8 cellular contexts compared by ENCODE assay signal in genomic region chr17:8185580-8186445, GRCh38. TPM values are rescaled to one million over a fixed set of nuclear protein-coding genes. Genes with fewer than 3 reads are reported as not detected.
DNase-seq lines count a peak whose midpoint lies in the region; ATAC-seq and TF ChIP-seq lines count a peak whose summit lies in the region.

No MANE protein-coding gene starts in this region.

- peaks cover 11% of the 10 kb centered on the region for H3K4me1 Mint-ChIP-seq in activated CD4-positive, alpha-beta T cell treated with anti-CD3 and anti-CD28 coated beads for 36 hours

- peak overlapping the region; percentile 88 for H3K4me3 ChIP-seq in coronary artery

- CTCF ChIA-PET in activated CD4-positive, alpha-beta T cell treated with anti-CD3 and anti-CD28 coated beads for 36 hours (lab: Charles Lee): interaction anchor here (0.6 to 6.0 kb wide), 8 partner anchors 10 to 110 kb away, joined by 3 to 59 read pairs (median 5); partner anchors contain the start of genes ALOXE3 and SLC25A35

- peak overlapping the region; percentile 96 to 97 for H3K27ac ChIP-seq in coronary artery

- no peak overlapping the region for H3K4me3 Mint-ChIP-seq in activated CD4-positive, alpha-beta T cell treated with anti-CD3 and anti-CD28 coated beads for 36 hours

- intact Hi-C loops in activated CD4-positive, alpha-beta T cell treated with anti-CD3 and anti-CD28 coated beads for 36 hours (cut with DNase I, micrococcal nuclease): loop anchor here (1.0 to 2.0 kb wide), 8 partner anchors 10 to 197 kb away; partner anchors contain the start of genes RANGRF (in 1 of the 2), RPL26 (in 1 of the 2) and TMEM107 (in 1 of the 2)

- POLR2A ChIA-PET in activated CD4-positive, alpha-beta T cell treated with anti-CD3 and anti-CD28 coated beads for 36 hours (lab: Charles Lee): interaction anchor here (0.8 to 1.5 kb wide), 3 partner anchors 12 to 66 kb away, joined by 4 to 14 read pairs (median 6); no protein-coding TSS in a partner anchor

- no peaks in the 10 kb centered on the region for H3K27me3 Mint-ChIP-seq in activated CD4-positive, alpha-beta T cell treated with anti-CD3 and anti-CD28 coated beads for 36 hours

- H3K9me3 Mint-ChIP-seq in activated CD4-positive, alpha-beta T cell treated with anti-CD3 and anti-CD28 coated beads for 36 hours (ENCODE audit: low read depth): no peaks in the 10 kb centered on the region

- H3K36me3 Mint-ChIP-seq in activated CD4-positive, alpha-beta T cell treated with anti-CD3 and anti-CD28 coated beads for 36 hours (ENCODE audit: low read depth): no peaks in the 10 kb centered on the region

- ATAC-seq in GM21619 (IDR thresholded peaks at IDR 0.05; ENCODE audit: unreplicated experiment) (peak; percentile 23), left lobe of liver (peak; percentile 40), GM18511 (IDR thresholded peaks at IDR 0.05; ENCODE audit: unreplicated experiment) (no peak)
- peak; percentile 4 for ATAC-seq in activated CD4-positive, alpha-beta T cell treated with anti-CD3 and anti-CD28 coated beads for 36 hours

- TF ChIP-seq CTCF in coronary artery (IDR thresholded peaks at IDR 0.05): no peak

- DNase-seq in AG08396 (ENCODE audit: low spot score): peak; percentile 69
- peak; percentile 70 for DNase-seq in NCI-H2227 (lab: John Stamatoyannopoulos, UW; ENCODE audit: unreplicated experiment)
- DNase-seq in activated CD4-positive, alpha-beta T cell treated with anti-CD3 and anti-CD28 coated beads for 36 hours: peak; percentile 94
- DNase-seq in coronary artery (ENCODE audit: low spot score): peak; percentile 96
- peak; percentile 90 for DNase-seq in left lobe of liver (ENCODE audit: low spot score)
- peak; percentile 91 for DNase-seq in stimulated activated CD4-positive, alpha-beta T cell treated with anti-CD3 and anti-CD28 coated beads, Interleukin-1b, Interleukin-23, amount 100 ng/mL, for 48 hours

- H3K27ac Mint-ChIP-seq in activated CD4-positive, alpha-beta T cell treated with anti-CD3 and anti-CD28 coated beads for 36 hours: no peak overlapping the region

RNA-seq across cellular contexts. Expression of gene BORCS6, which starts 4.2 kb away (rescaled TPM):
- total RNA-seq in activated CD4-positive, alpha-beta T cell treated with anti-CD3 and anti-CD28 coated beads for 36 hours: 1 to 10 TPM; 3.9 to 4.5 TPM
- 4.5 TPM for total RNA-seq in left lobe of liver

RNA-seq across cellular contexts. Expression of gene TMEM107, which starts 9.6 kb away (rescaled TPM):
- 10 to 100 TPM; 24.0 to 34.4 TPM for total RNA-seq in activated CD4-positive, alpha-beta T cell treated with anti-CD3 and anti-CD28 coated beads for 36 hours
- 3.6 TPM for total RNA-seq in left lobe of liver

RNA-seq across cellular contexts. Expression of gene VAMP2, which starts 23.1 kb away (rescaled TPM):
- total RNA-seq in activated CD4-positive, alpha-beta T cell treated with anti-CD3 and anti-CD28 coated beads for 36 hours: 10 to 100 TPM; 26.7 to 27.8 TPM
- 18.1 TPM for total RNA-seq in left lobe of liver

RNA-seq across cellular contexts. Expression of gene AURKB, which starts 24.6 kb away (rescaled TPM):
- 100 to 1,000 TPM; 173 to 226 TPM for total RNA-seq in activated CD4-positive, alpha-beta T cell treated with anti-CD3 and anti-CD28 coated beads for 36 hours
- 0.68 TPM for total RNA-seq in left lobe of liver

RNA-seq across cellular contexts. Expression of gene PER1, which starts 33.6 kb away (rescaled TPM):
- total RNA-seq in activated CD4-positive, alpha-beta T cell treated with anti-CD3 and anti-CD28 coated beads for 36 hours: 10 to 100 TPM; 46.5 to 55.9 TPM
- 108 TPM for total RNA-seq in left lobe of liver
